In the genomic region with DNA sequence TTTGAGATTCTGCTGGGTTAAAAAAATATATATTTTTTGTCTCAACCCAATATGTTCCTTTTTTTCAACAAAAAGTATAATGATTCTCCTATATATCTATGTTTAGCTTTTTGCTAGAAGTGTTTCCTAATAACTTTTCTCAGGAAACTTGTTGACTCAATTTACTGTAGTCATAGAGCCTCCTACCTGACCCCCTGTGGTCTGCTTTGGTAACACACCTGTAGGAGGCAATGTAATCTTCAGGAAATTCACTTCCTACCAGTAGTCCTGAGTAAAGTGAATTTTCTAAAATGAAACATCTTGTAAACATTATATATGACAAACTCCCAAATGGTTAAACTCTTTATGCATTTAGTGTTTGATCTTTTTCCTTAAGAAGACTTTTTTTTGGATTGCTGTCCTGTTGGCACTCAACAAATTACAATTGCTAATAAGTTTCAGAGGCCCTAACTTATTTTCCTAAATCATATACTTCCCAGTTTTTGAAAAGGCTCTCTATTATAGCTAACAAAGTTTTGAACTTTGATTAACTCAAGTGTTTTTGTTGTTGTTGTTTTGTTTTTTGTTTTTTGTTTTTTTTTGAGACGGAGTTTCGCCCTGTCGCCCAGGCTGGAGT, we compare ENCODE assay signal across 8 cellular contexts.
DNase-seq lines count a peak whose midpoint lies in the region; ATAC-seq and TF ChIP-seq lines count a peak whose summit lies in the region.

No MANE protein-coding gene starts in this region.

- TF ChIP-seq EP300 in SK-N-SH (IDR thresholded peaks at IDR 0.05; ENCODE audit: borderline replicate concordance in 1 of 2, low read depth in 1 of 2, low read length in 1 of 2): no peak

- H3K9me2 ChIP-seq in SK-N-SH: no peaks in the 10 kb centered on the region

- WGBS in SK-N-SH (ENCODE audit: low lambda C conversion rate): 91% methylated on average over 3 of the region's 3 CpGs

- no peaks in the 10 kb centered on the region for H4K20me1 ChIP-seq in SK-N-SH (ENCODE audit: insufficient read depth)

- H3K9ac ChIP-seq in SK-N-SH: no peak overlapping the region

- H3K4me1 ChIP-seq in SK-N-SH (ENCODE audit: control insufficient read depth in 1 of 2, insufficient read depth in 2 of 2, low read depth in 1 of 2, low read length in 1 of 2) (peaks cover 6 to 9% of the 10 kb centered on the region in 2 experiments; a peak in 2 of 4 replicates), tibial artery (peaks cover 0 to 38% (median 9%) of the 10 kb centered on the region in 4 donors)

- H3K4me3 ChIP-seq in SK-N-SH (ENCODE audit: low read depth in 2 of 2, low read length in 1 of 2): no peak overlapping the region
- H3K4me3 ChIP-seq in fibroblast of the aortic adventitia (ENCODE audit: low read depth, low read length): no peak overlapping the region
- no peak overlapping the region for H3K4me3 ChIP-seq in tibial artery
- H3K4me3 ChIP-seq in dorsolateral prefrontal cortex: no peak overlapping the region

- POLR2A ChIA-PET in HEK293T (lab: Yijun Ruan, JAX): no interaction called here
- POLR2A ChIA-PET in SK-N-SH (lab: Yijun Ruan, JAX): interaction anchor here (0.6 kb wide), 1 partner anchor 16 kb away, joined by 5 read pairs; no protein-coding TSS in a partner anchor

- CTCF ChIA-PET in HEK293T (lab: Yijun Ruan, JAX) (interaction anchor here (0.7 to 2.4 kb wide), 2 partner anchors 110 to 132 kb away, joined by 3 to 5 read pairs; no protein-coding TSS in a partner anchor), SK-N-SH (lab: Yijun Ruan, JAX) (interaction anchor here (1.1 to 2.3 kb wide), 4 partner anchors 8 to 129 kb away, joined by 3 to 12 read pairs (median 3); no protein-coding TSS in a partner anchor)

- ATAC-seq in HG03520 (IDR thresholded peaks at IDR 0.05; ENCODE audit: unreplicated experiment) (no peak), HG03521 (IDR thresholded peaks at IDR 0.05; ENCODE audit: unreplicated experiment) (no peak)

- DNase-seq in COLO668 (lab: John Stamatoyannopoulos, UW; ENCODE audit: unreplicated experiment) (peak; percentile 26), HEK293T (ENCODE audit: extremely low spot score) (peak; percentile 40), SK-N-SH (peak; percentile 38), fibroblast of the aortic adventitia (ENCODE audit: low read depth) (peak; percentile 26), tibial artery (no peak), dorsolateral prefrontal cortex (no peak)

- H2AFZ ChIP-seq in SK-N-SH (ENCODE audit: low read depth): no peak overlapping the region

- H3F3A ChIP-seq in SK-N-SH (replicated peaks; ENCODE audit: insufficient read depth): peaks cover 5% of the 10 kb centered on the region

- no peak overlapping the region for H3K4me2 ChIP-seq in SK-N-SH

- H3K27ac ChIP-seq in SK-N-SH (ENCODE audit: low read depth in 2 of 2, low read length in 1 of 2) (no peak overlapping the region), tibial artery (no peak overlapping the region), dorsolateral prefrontal cortex (no peak overlapping the region)

- TF ChIP-seq CTCF in SK-N-SH (IDR thresholded peaks at IDR 0.05) (peak; percentile 58), fibroblast of the aortic adventitia (IDR thresholded peaks at IDR 0.05; ENCODE audit: insufficient read depth, low read length) (peak; percentile 49), tibial artery (IDR thresholded peaks at IDR 0.05) (peak; percentile 17 to 29), dorsolateral prefrontal cortex (IDR thresholded peaks at IDR 0.05 in 54 of 56, conservative IDR thresholded peaks at IDR 0.05 in 2 of 56; ENCODE audit: low read depth in 1 of 56, partially characterized antibody in 56 of 56) (peak in 22 of 56 donors; percentile 6 to 37 (median 18))

- intact Hi-C loops in tibial artery (cut with DNase I; ENCODE audit: low total_unique reads): loop anchor here (10.0 kb wide), 1 partner anchor 49 kb away; no protein-coding TSS in a partner anchor
- intact Hi-C loops in dorsolateral prefrontal cortex (cut with DNase I): no loop called here

- no peaks in the 10 kb centered on the region for H3K27me3 ChIP-seq in SK-N-SH (ENCODE audit: insufficient read depth)
- H3K27me3 ChIP-seq in tibial artery: no peaks in the 10 kb centered on the region
- H3K27me3 ChIP-seq in dorsolateral prefrontal cortex: no peaks in the 10 kb centered on the region

- H3K9me3 ChIP-seq in SK-N-SH: no peaks in the 10 kb centered on the region
- no peaks in the 10 kb centered on the region for H3K9me3 ChIP-seq in tibial artery

- H3K36me3 ChIP-seq in SK-N-SH (replicated peaks in 1 of 2; ENCODE audit: control insufficient read depth in 1 of 2, insufficient read depth in 2 of 2, low read length in 1 of 2) (no peaks in the 10 kb centered on the region), tibial artery (no peaks in the 10 kb centered on the region)

- no peaks in the 10 kb centered on the region for H3K79me2 ChIP-seq in SK-N-SH (ENCODE audit: insufficient read depth)

- peak; percentile 34 for TF ChIP-seq RAD21 in SK-N-SH (IDR thresholded peaks at IDR 0.05; ENCODE audit: low read length)

TF ChIP-seq in HEK293T, 16 proteins besides CTCF, POLR2A, EP300 and RAD21:
- TF ChIP-seq, protein P1, sequence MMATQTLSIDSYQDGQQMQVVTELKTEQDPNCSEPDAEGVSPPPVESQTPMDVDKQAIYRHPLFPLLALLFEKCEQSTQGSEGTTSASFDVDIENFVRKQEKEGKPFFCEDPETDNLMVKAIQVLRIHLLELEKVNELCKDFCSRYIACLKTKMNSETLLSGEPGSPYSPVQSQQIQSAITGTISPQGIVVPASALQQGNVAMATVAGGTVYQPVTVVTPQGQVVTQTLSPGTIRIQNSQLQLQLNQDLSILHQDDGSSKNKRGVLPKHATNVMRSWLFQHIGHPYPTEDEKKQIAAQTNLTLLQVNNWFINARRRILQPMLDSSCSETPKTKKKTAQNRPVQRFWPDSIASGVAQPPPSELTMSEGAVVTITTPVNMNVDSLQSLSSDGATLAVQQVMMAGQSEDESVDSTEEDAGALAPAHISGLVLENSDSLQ (IDR thresholded peaks at IDR 0.05): no peak
- TF ChIP-seq CTBP1 (IDR thresholded peaks at IDR 0.05; ENCODE audit: borderline replicate concordance) (no peak), FOXK2 (IDR thresholded peaks at IDR 0.05) (no peak), LEF1 (IDR thresholded peaks at IDR 0.05; ENCODE audit: borderline replicate concordance) (no peak), ARNT (IDR thresholded peaks at IDR 0.05) (no peak), ZNF384 (IDR thresholded peaks at IDR 0.05) (no peak), NFRKB (IDR thresholded peaks at IDR 0.05) (no peak), HDGF (IDR thresholded peaks at IDR 0.05; ENCODE audit: borderline replicate concordance) (no peak), TARDBP (IDR thresholded peaks at IDR 0.05) (no peak)

TF ChIP-seq in SK-N-SH, 30 proteins besides CTCF, POLR2A, EP300 and RAD21:
- TF ChIP-seq RXRA (IDR thresholded peaks at IDR 0.05; ENCODE audit: borderline replicate concordance, low read depth) (no peak), RCOR1 (IDR thresholded peaks at IDR 0.05; ENCODE audit: low read length) (no peak), SIN3A (IDR thresholded peaks at IDR 0.05; ENCODE audit: borderline replicate concordance, low read depth, low read length) (no peak), GABPA (IDR thresholded peaks at IDR 0.05; ENCODE audit: low read depth) (no peak), MXI1 (IDR thresholded peaks at IDR 0.05; ENCODE audit: low read depth, low read length) (no peak), EZH2phosphoT487 (IDR thresholded peaks at IDR 0.05; ENCODE audit: borderline replicate concordance, low read depth) (no peak), JUND (IDR thresholded peaks at IDR 0.05) (no peak), MEF2A (IDR thresholded peaks at IDR 0.05; ENCODE audit: borderline replicate concordance, low read depth) (no peak), YY1 (IDR thresholded peaks at IDR 0.05; ENCODE audit: low read depth) (no peak), FOXJ3 (CRISPR knock-in tag; IDR thresholded peaks at IDR 0.05) (no peak)
- TF ChIP-seq, protein P2, sequence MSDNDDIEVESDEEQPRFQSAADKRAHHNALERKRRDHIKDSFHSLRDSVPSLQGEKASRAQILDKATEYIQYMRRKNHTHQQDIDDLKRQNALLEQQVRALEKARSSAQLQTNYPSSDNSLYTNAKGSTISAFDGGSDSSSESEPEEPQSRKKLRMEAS (IDR thresholded peaks at IDR 0.05; ENCODE audit: low read depth): no peak
- TF ChIP-seq, protein P3, sequence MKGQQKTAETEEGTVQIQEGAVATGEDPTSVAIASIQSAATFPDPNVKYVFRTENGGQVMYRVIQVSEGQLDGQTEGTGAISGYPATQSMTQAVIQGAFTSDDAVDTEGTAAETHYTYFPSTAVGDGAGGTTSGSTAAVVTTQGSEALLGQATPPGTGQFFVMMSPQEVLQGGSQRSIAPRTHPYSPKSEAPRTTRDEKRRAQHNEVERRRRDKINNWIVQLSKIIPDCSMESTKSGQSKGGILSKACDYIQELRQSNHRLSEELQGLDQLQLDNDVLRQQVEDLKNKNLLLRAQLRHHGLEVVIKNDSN (IDR thresholded peaks at IDR 0.05; ENCODE audit: borderline replicate concordance, low read depth): no peak
- TF ChIP-seq, protein P4, sequence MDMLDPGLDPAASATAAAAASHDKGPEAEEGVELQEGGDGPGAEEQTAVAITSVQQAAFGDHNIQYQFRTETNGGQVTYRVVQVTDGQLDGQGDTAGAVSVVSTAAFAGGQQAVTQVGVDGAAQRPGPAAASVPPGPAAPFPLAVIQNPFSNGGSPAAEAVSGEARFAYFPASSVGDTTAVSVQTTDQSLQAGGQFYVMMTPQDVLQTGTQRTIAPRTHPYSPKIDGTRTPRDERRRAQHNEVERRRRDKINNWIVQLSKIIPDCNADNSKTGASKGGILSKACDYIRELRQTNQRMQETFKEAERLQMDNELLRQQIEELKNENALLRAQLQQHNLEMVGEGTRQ (IDR thresholded peaks at IDR 0.05; ENCODE audit: borderline replicate concordance, low read depth, low read length): no peak
TF ChIP-seq in SK-N-SH: peak in this region for 0.

Comparison
In these comparisons a context has a peak if more than half of its experiments do, and no peak if none do; other contexts are left out.
1. DNase-seq: peak in COLO668 (single experiment), HEK293T (single experiment), SK-N-SH (single experiment) and fibroblast of the aortic adventitia (single experiment); none in tibial artery (0 of 2) and dorsolateral prefrontal cortex (0 of 10).